In the genomic region with DNA sequence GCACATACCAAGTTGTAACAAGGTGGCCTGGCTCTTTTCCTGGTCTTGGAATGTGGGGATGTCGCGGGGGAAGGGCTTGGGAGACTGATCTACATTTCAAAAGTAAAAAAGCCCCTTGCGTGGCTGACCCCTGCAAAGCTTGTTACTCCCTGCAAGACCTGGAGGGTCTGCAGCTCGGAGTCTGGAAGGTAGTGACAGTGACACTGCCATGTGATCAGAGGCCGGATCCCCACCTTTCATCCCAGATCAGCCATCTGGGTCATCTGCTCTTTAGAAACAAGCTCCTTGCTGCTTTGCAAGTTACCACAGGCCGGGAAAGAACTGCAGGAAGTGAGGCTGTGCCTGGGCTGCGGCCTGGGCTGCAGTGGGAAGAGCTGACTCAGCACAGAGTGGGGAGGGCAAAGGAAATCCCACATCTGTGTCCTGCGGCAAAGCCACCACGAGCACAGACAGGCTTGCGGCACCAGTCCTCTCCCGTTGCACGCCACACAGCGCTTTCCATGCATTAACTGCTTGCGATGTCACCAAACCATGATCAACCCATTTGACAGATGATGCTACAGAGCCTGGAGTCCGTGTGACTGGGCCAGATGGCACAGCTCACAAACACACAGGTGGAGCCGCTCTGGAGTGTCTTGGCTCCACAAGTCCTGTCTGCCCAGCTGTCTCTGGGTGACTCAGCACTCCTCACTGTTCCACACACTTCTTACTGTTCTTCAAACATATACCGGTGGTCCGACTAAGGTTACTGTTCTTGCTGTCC, we compare ENCODE assay signal across 8 cellular contexts.
DNase-seq lines count a peak whose midpoint lies in the region; ATAC-seq, FAIRE-seq and TF ChIP-seq lines count a peak whose summit lies in the region.

No MANE protein-coding gene starts in this region.

- no peaks in the 10 kb centered on the region for H3K9me2 ChIP-seq in SK-N-SH

- H3K4me1 ChIP-seq in SK-N-SH (ENCODE audit: control insufficient read depth in 1 of 2, insufficient read depth in 2 of 2, low read depth in 1 of 2, low read length in 1 of 2) (peaks cover 24 to 40% of the 10 kb centered on the region in 2 experiments; a peak in 2 of 4 replicates), HepG2 (ENCODE audit: insufficient read depth, low read length) (peaks cover 31% of the 10 kb centered on the region), suprapubic skin (peaks cover 54% of the 10 kb centered on the region)

- H3K9ac ChIP-seq in SK-N-SH (peak overlapping the region; percentile 39; the same call in 1 of the 2 replicates), HepG2 (ENCODE audit: insufficient read depth, low read depth, low read length) (no peak overlapping the region)

- TF ChIP-seq CTCF in SK-N-SH (IDR thresholded peaks at IDR 0.05) = no peak
- TF ChIP-seq CTCF in HepG2 (CRISPR knock-in tag; IDR thresholded peaks at IDR 0.05) = no peak
- TF ChIP-seq CTCF in suprapubic skin (IDR thresholded peaks at IDR 0.05) = no peak
- TF ChIP-seq CTCF in D721Med (IDR thresholded peaks at IDR 0.05; ENCODE audit: insufficient read depth, missing control alignments) = no peak

- peak overlapping the region; percentile 36 for H3K4me2 ChIP-seq in SK-N-SH
- H3K4me2 ChIP-seq in HepG2 (ENCODE audit: low read depth, low read length) = no peak overlapping the region

- H3K4me3 ChIP-seq in SK-N-SH (ENCODE audit: low read depth in 2 of 2, low read length in 1 of 2) = no peak overlapping the region
- H3K4me3 ChIP-seq in HepG2 (replicated peaks in 1 of 3; ENCODE audit: insufficient read depth in 1 of 3, low read depth in 2 of 3, low read length in 3 of 3) = no peak overlapping the region
- no peak overlapping the region for H3K4me3 ChIP-seq in suprapubic skin

- ATAC-seq in activated CD4-positive, CD25-positive, alpha-beta regulatory T cell treated with anti-CD3 and anti-CD28 coated beads, Interleukin-2, amount 50 U/mL, for 24 hours = peak; percentile 31 to 65
- no peak for ATAC-seq in HepG2

- in situ Hi-C loops in HepG2 (cut with HindIII; ENCODE audit: extremely low pct_ligation_motif_present, low pct_unique_long_range_greater_than_20kb) = no loop called here

- DNase-seq in activated CD4-positive, CD25-positive, alpha-beta regulatory T cell (lab: John Stamatoyannopoulos, UW) = no peak
- no peak for DNase-seq in SK-N-SH
- DNase-seq in central memory CD4-positive, alpha-beta T cell = peak; percentile 70
- DNase-seq in HepG2 (ENCODE audit: low spot score) = no peak
- DNase-seq in suprapubic skin (ENCODE audit: low spot score in 2 of 2) = no peak
- no peak for DNase-seq in D721Med (ENCODE audit: insufficient read length, low spot score)
- DNase-seq in NCI-H1105 treated with DMSO at 0.1 percent for 48 hours (lab: John Stamatoyannopoulos, UW) = no peak

- 59% methylated on average over 14 of the region's 18 CpGs for WGBS in SK-N-SH (ENCODE audit: low lambda C conversion rate)
- WGBS in HepG2 (ENCODE audit: low lambda C conversion rate) = 97% methylated on average over 18 of the region's 18 CpGs
- WGBS in suprapubic skin = 46% methylated on average over 9 of the region's 18 CpGs

- TF ChIP-seq POLR2A in HepG2 (IDR thresholded peaks at IDR 0.05; ENCODE audit: insufficient read depth in 1 of 2, low read depth in 2 of 2, low read length in 2 of 2) (no peak), suprapubic skin (IDR thresholded peaks at IDR 0.05) (no peak)

- H3K27me3 ChIP-seq in SK-N-SH (ENCODE audit: insufficient read depth) (no peaks in the 10 kb centered on the region), HepG2 (ENCODE audit: control insufficient read depth in 1 of 2, insufficient read depth in 2 of 2, low read length in 2 of 2) (no peaks in the 10 kb centered on the region), suprapubic skin (no peaks in the 10 kb centered on the region)

- H3K79me2 ChIP-seq in SK-N-SH (ENCODE audit: insufficient read depth) (peaks cover 12% of the 10 kb centered on the region), HepG2 (ENCODE audit: insufficient read depth, low read length) (no peaks in the 10 kb centered on the region)

- CTCF ChIA-PET in SK-N-SH (lab: Yijun Ruan, JAX) = interaction anchor here (1.1 kb wide), 2 partner anchors 10 to 92 kb away, joined by 3 read pairs; no protein-coding TSS in a partner anchor
- CTCF ChIA-PET in HepG2 (lab: Yijun Ruan, JAX; ENCODE audit: low intra/inter-chr PET ratio, low total read pairs) = no interaction called here

- no peak for TF ChIP-seq EP300 in SK-N-SH (IDR thresholded peaks at IDR 0.05; ENCODE audit: borderline replicate concordance in 1 of 2, low read depth in 1 of 2, low read length in 1 of 2)
- TF ChIP-seq EP300 in HepG2 (IDR thresholded peaks at IDR 0.05; ENCODE audit: low read depth in 2 of 2, low read length in 2 of 2) = no peak
- TF ChIP-seq EP300 in HepG2 (CRISPR knock-in tag; IDR thresholded peaks at IDR 0.05; ENCODE audit: borderline replicate concordance) = no peak
- TF ChIP-seq EP300 in suprapubic skin (IDR thresholded peaks at IDR 0.05) = no peak

- POLR2A ChIA-PET in SK-N-SH (lab: Yijun Ruan, JAX) (no interaction called here), HepG2 (lab: Yijun Ruan, JAX) (interaction anchor here (1.1 to 1.9 kb wide), 2 partner anchors 36 to 97 kb away, joined by 4 to 19 read pairs; partner anchors contain the start of gene SH3PXD2A)

- intact Hi-C loops in HepG2 (cut with micrococcal nuclease; ENCODE audit: unreplicated experiment) = loop anchor here (2.0 to 5.0 kb wide), 2 partner anchors 37 to 40 kb away; no protein-coding TSS in a partner anchor

- no peak overlapping the region for H2AFZ ChIP-seq in SK-N-SH (ENCODE audit: low read depth)
- H2AFZ ChIP-seq in HepG2 (ENCODE audit: low read length) = no peak overlapping the region

- peaks cover 0 to under 1% of the 10 kb centered on the region in 2 experiments for H3K36me3 ChIP-seq in SK-N-SH (replicated peaks in 1 of 2; ENCODE audit: control insufficient read depth in 1 of 2, insufficient read depth in 2 of 2, low read length in 1 of 2)
- H3K36me3 ChIP-seq in HepG2 (replicated peaks in 1 of 2; ENCODE audit: control insufficient read depth in 1 of 2, insufficient read depth in 2 of 2, low read length in 2 of 2) = peaks cover 16 to 41% of the 10 kb centered on the region in 2 experiments
- no peaks in the 10 kb centered on the region for H3K36me3 ChIP-seq in suprapubic skin

- H3K9me3 ChIP-seq in SK-N-SH (no peaks in the 10 kb centered on the region), HepG2 (ENCODE audit: low read length) (no peaks in the 10 kb centered on the region), suprapubic skin (no peaks in the 10 kb centered on the region)

- no peak for TF ChIP-seq RAD21 in SK-N-SH (IDR thresholded peaks at IDR 0.05; ENCODE audit: low read length)
- TF ChIP-seq RAD21 in HepG2 (CRISPR knock-in tag; IDR thresholded peaks at IDR 0.05) = no peak

- peak overlapping the region in 1 of 2 experiments; percentile 66; a peak in 2 of 4 replicates for H3K27ac ChIP-seq in SK-N-SH (ENCODE audit: low read depth in 2 of 2, low read length in 1 of 2)
- no peak overlapping the region for H3K27ac ChIP-seq in HepG2 (ENCODE audit: extremely low read length, insufficient read depth, low read length)
- peak overlapping the region; percentile 64 for H3K27ac ChIP-seq in suprapubic skin

- peaks cover 16% of the 10 kb centered on the region for H3F3A ChIP-seq in SK-N-SH (replicated peaks; ENCODE audit: insufficient read depth)

- no TSS peak for BruUV-seq in HepG2 (replicated peaks; lab: Mats Ljungman, UMichigan)

- FAIRE-seq in HepG2 (lab: Jason Lieb, UNC) (no peak), D721Med (lab: Jason Lieb, UNC) (no peak)

- H4K20me1 ChIP-seq in SK-N-SH (ENCODE audit: insufficient read depth) (no peaks in the 10 kb centered on the region), HepG2 (ENCODE audit: insufficient read depth, low read length) (peaks cover 3% of the 10 kb centered on the region)

TF ChIP-seq in SK-N-SH, 30 proteins besides CTCF, POLR2A, EP300 and RAD21 (continues in another document):
- 0 out of 2 replicates have a peak, but pooled peaks have one; percentile 33 for TF ChIP-seq ELF1 (IDR thresholded peaks at IDR 0.05)
- peak; percentile 39; the same call in 1 of the 2 replicates for TF ChIP-seq JUND (IDR thresholded peaks at IDR 0.05)
- TF ChIP-seq RFX5 (IDR thresholded peaks at IDR 0.05; ENCODE audit: low read length) = no peak
- TF ChIP-seq, protein P1, sequence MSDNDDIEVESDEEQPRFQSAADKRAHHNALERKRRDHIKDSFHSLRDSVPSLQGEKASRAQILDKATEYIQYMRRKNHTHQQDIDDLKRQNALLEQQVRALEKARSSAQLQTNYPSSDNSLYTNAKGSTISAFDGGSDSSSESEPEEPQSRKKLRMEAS (IDR thresholded peaks at IDR 0.05; ENCODE audit: low read depth) = peak; percentile 52
- peak; percentile 72 for TF ChIP-seq TCF12 (IDR thresholded peaks at IDR 0.05)
- peak; percentile 47; the same call in 1 of the 2 replicates for TF ChIP-seq FOSL2 (IDR thresholded peaks at IDR 0.05; ENCODE audit: borderline replicate concordance, low read depth)
- TF ChIP-seq MXI1 (IDR thresholded peaks at IDR 0.05; ENCODE audit: low read depth, low read length) = no peak
- no peak for TF ChIP-seq FOXM1 (IDR thresholded peaks at IDR 0.05; ENCODE audit: low read depth)

TF ChIP-seq in HepG2, 621 proteins besides CTCF, POLR2A, EP300 and RAD21 (continues in another document):
- TF ChIP-seq BATF2 (CRISPR knock-in tag; IDR thresholded peaks at IDR 0.05) (no peak), RELA (CRISPR knock-in tag; IDR thresholded peaks at IDR 0.05) (no peak), ETV6 (CRISPR knock-in tag; conservative IDR thresholded peaks at IDR 0.05) (no peak), HNRNPK (IDR thresholded peaks at IDR 0.05; ENCODE audit: low read depth, low read length, poor library complexity, severe bottlenecking) (no peak), TRIM22 (IDR thresholded peaks at IDR 0.05) (no peak), SOX6 (IDR thresholded peaks at IDR 0.05) (no peak), SOX6 (CRISPR knock-in tag; IDR thresholded peaks at IDR 0.05) (no peak)
